In the genomic region with DNA sequence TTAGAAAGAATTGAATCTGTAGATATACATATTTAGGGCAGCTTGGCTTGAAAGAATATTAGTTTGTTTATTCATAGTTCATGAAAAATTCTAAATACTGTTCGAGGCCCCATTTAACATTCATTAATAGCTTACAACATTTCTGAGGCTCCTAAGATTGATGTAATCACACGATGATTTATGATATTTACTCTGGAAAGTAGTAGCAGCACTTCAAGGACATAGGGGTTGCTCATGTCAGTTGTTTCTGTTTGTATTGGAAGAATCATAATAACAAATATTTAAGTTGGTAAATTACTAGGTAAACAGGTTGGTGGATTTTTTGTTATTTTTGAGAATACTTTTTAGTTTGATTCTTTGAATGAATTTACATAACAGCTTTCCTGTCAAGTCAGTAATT, we compare ENCODE assay signal across 22 cellular contexts. TPM values are rescaled to one million over a fixed set of nuclear protein-coding genes. Genes with fewer than 3 reads are reported as not detected.
DNase-seq lines count a peak whose midpoint lies in the region; ATAC-seq, FAIRE-seq and TF ChIP-seq lines count a peak whose summit lies in the region.
"Had no signal": no experiment of that assay in that cellular context is flagged by ENCODE, and none has a peak within 500 bp of the region (broad histone marks: within the 10 kb centered on the region; RNA-seq: fewer than 3 reads in every experiment).

No MANE protein-coding gene starts in this region.

- no peak for TF ChIP-seq CTCF in D721Med (IDR thresholded peaks at IDR 0.05; ENCODE audit: insufficient read depth, missing control alignments)
- no peak for TF ChIP-seq CTCF in fibroblast of villous mesenchyme (IDR thresholded peaks at IDR 0.05; ENCODE audit: insufficient read depth, low read depth, low read length)
- no peak for TF ChIP-seq CTCF in psoas muscle (IDR thresholded peaks at IDR 0.05)

- peak overlapping the region; percentile 72 for H3K27ac ChIP-seq in psoas muscle
- H3K27ac ChIP-seq: C4-2B, KMS-11, SJSA1 had no signal

- DNase-seq in D721Med (ENCODE audit: insufficient read length, low spot score) (no peak), NCI-H1417 treated with DMSO at 0.1 percent for 48 hours (lab: John Stamatoyannopoulos, UW) (peak; percentile 8), fibroblast of villous mesenchyme (ENCODE audit: low read depth) (peak; percentile 11), psoas muscle (no peak), HUDEP-2 (lab: John Stamatoyannopoulos, UW; ENCODE audit: unreplicated experiment in 76 of 76) (no peak), NCI-H226 (no peak)
- DNase-seq in NK-92 treated with Interleukin-12 subunit alpha and Interleukin-12 subunit beta, amount 100 ng/mL, for 24 hours (lab: John Stamatoyannopoulos, UW), result no peak
- DNase-seq: Caco-2; CD8-positive, alpha-beta T cell; DMS 273 treated with DMSO at 0.1 percent for 48 hours; DND-41; GOT3; HFFc6; NCI-H1092; NCI-H748 treated with DMSO at 0.1 percent for 48 hours; Right ventricle myocardium superior; RPMI8226 had no signal

- H3K27me3 ChIP-seq in psoas muscle (ENCODE audit: insufficient read depth in 3 of 3, low read length in 2 of 3), result no peaks in the 10 kb centered on the region
- H3K27me3 ChIP-seq: SJSA1 had no signal

- H3K9me3 ChIP-seq in psoas muscle, result no peaks in the 10 kb centered on the region
- H3K9me3 ChIP-seq: Caco-2, HAP-1, SJSA1 had no signal

- 32 to 44% (median 36%) methylated on average over 2 of the region's 2 CpGs for WGBS in psoas muscle, 3 donors

- ATAC-seq in psoas muscle, result peak in 2 of 4 donors; percentile 40 to 59
- ATAC-seq: CD8-positive, alpha-beta T cell had no signal

- H3K4me1 ChIP-seq in psoas muscle, result peaks cover 38% of the 10 kb centered on the region
- H3K4me1 ChIP-seq: Caco-2, HAP-1, SJSA1 had no signal

- intact Hi-C loops in psoas muscle (cut with DNase I), result no loop called here

- H3K4me3 ChIP-seq in fibroblast of villous mesenchyme (ENCODE audit: low read depth, low read length) (no peak overlapping the region), psoas muscle (peak overlapping the region; percentile 15)
- H3K4me3 ChIP-seq: HAP-1, SJSA1 had no signal

- peak; percentile 11 for FAIRE-seq in D721Med (lab: Jason Lieb, UNC)
- FAIRE-seq: GM12892 had no signal

- H3K36me3 ChIP-seq in psoas muscle (ENCODE audit: insufficient read depth in 1 of 2, low read depth in 1 of 2), result peaks cover 0 to 72% of the 10 kb centered on the region in 2 donors

RNA-seq across cellular contexts. Expression of a gene that starts 30.4 kb away (rescaled TPM):
- total RNA-seq in fibroblast of villous mesenchyme (132 and 158 TPM in 2 replicates), psoas muscle (10 to 100 TPM; 27.9 to 48.6 (median 32.9) TPM)
- polyA plus RNA-seq in psoas muscle, result 10 to 100 TPM in 2 of 3 donors, 1 to 10 TPM in 1; 9.1 to 14.3 (median 13.2) TPM

Comparison
In these comparisons a context has a peak if more than half of its experiments do, and no peak if none do; other contexts are left out.
1. DNase-seq: peak in NCI-H1417 treated with DMSO at 0.1 percent for 48 hours (single experiment) and fibroblast of villous mesenchyme (single experiment); none in D721Med (single experiment), psoas muscle (0 of 2), NK-92 treated with Interleukin-12 subunit alpha and Interleukin-12 subunit beta, amount 100 ng/mL, for 24 hours (single experiment), HUDEP-2 (0 of 76) and NCI-H226 (single experiment).